Comparison of ENCODE assay signal across 12 cellular contexts in the genomic region with DNA sequence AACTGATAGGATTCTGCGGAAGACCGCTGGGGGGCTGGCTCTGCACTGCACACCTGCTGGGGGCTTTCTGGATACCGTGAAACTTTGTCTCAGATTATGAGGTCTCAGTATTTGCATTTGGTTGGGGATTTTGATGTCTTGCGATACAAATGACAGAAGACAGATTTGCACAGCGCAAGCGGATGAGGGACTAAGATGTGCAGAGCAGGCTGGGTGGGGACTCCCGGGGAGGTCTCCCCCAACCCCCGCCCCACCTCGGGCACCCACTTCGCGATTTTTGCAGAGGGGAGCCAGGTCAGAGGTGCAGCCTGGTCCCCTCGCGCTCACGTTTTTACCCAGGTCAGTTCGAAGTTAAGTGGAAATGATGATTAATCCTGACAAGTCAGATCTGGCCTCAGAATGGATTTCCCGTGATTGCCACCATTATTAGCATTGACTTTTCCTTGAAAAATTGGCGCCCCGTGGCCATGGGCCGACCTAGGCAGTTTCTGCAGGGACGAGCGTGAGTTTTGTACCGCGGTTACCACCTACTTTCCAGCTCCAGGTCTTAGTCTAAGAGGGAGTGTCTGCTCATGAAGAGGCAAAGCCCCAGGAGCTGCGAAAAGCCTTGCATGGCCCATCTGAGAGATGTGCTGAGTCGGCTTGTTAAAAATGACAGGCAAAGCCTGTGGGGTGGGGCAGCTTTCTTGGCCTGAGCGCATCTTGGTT. TPM values are rescaled to one million over a fixed set of nuclear protein-coding genes. Genes with fewer than 3 reads are reported as not detected.
DNase-seq lines count a peak whose midpoint lies in the region; ATAC-seq and TF ChIP-seq lines count a peak whose summit lies in the region.
"Had no signal": no experiment of that assay in that cellular context is flagged by ENCODE, and none has a peak within 500 bp of the region (broad histone marks: within the 10 kb centered on the region; RNA-seq: fewer than 3 reads in every experiment).

No MANE protein-coding gene starts in this region.

- H3K36me3 Mint-ChIP-seq in activated CD8-positive, alpha-beta T cell treated with anti-CD3 and anti-CD28 coated beads, Interleukin-2, amount 10 ng/mL, durations not matched to agents 7 days and 5 days (ENCODE audit: low read depth), result no peaks in the 10 kb centered on the region

- H3K27ac ChIP-seq in vagina, result no peak overlapping the region

- H3K27me3 ChIP-seq in vagina, result peaks cover 16% of the 10 kb centered on the region

- no peaks in the 10 kb centered on the region for H3K9me3 ChIP-seq in vagina

- CTCF ChIA-PET in activated CD8-positive, alpha-beta T cell treated with anti-CD3 and anti-CD28 coated beads, Interleukin-2, amount 10 ng/mL, durations not matched to agents 7 days and 5 days (lab: Charles Lee), result interaction anchor here (1.1 to 2.9 kb wide), 4 partner anchors 12 to 634 kb away, joined by 3 to 12 read pairs (median 4); no protein-coding TSS in a partner anchor

- H3K27ac Mint-ChIP-seq in activated CD8-positive, alpha-beta T cell treated with anti-CD3 and anti-CD28 coated beads, Interleukin-2, amount 10 ng/mL, durations not matched to agents 7 days and 5 days, result no peak overlapping the region

- POLR2A ChIA-PET in activated CD8-positive, alpha-beta T cell treated with anti-CD3 and anti-CD28 coated beads, Interleukin-2, amount 10 ng/mL, durations not matched to agents 7 days and 5 days (lab: Charles Lee), result interaction anchor here (0.6 kb wide), 1 partner anchor 331 kb away, joined by 3 read pairs; no protein-coding TSS in a partner anchor

- peaks cover 20% of the 10 kb centered on the region for H3K4me1 Mint-ChIP-seq in activated CD8-positive, alpha-beta T cell treated with anti-CD3 and anti-CD28 coated beads, Interleukin-2, amount 10 ng/mL, durations not matched to agents 7 days and 5 days (ENCODE audit: low read depth)

- peaks cover 39% of the 10 kb centered on the region for H3K4me1 ChIP-seq in vagina

- no peak for TF ChIP-seq POLR2A in vagina (IDR thresholded peaks at IDR 0.05)

- H3K36me3 ChIP-seq in vagina, result no peaks in the 10 kb centered on the region

- H3K27me3 Mint-ChIP-seq in activated CD8-positive, alpha-beta T cell treated with anti-CD3 and anti-CD28 coated beads, Interleukin-2, amount 10 ng/mL, durations not matched to agents 7 days and 5 days (ENCODE audit: low read depth), result peaks cover 65% of the 10 kb centered on the region

- intact Hi-C loops in vagina (cut with DNase I), result loop anchor here (5.0 to 10.0 kb wide), 2 partner anchors 291 to 988 kb away; no protein-coding TSS in a partner anchor

- H3K4me3 Mint-ChIP-seq in activated CD8-positive, alpha-beta T cell treated with anti-CD3 and anti-CD28 coated beads, Interleukin-2, amount 10 ng/mL, durations not matched to agents 7 days and 5 days, result peak overlapping the region; percentile 61

- no peak for TF ChIP-seq CTCF in vagina (IDR thresholded peaks at IDR 0.05)

- ATAC-seq in activated CD8-positive, alpha-beta T cell treated with anti-CD3 and anti-CD28 coated beads, Interleukin-2, amount 10 ng/mL, durations not matched to agents 7 days and 5 days, result no peak

- DNase-seq in stimulated activated CD4-positive, alpha-beta T cell treated with anti-CD3 and anti-CD28 coated beads, Interleukin-4, amount 100 ng/mL, for 24 hours, result peak; percentile 19
- no peak for DNase-seq in stimulated activated CD4-positive, alpha-beta T cell treated with anti-CD3 and anti-CD28 coated beads, Interleukin-2, amount 100 ng/mL, for 48 hours
- DNase-seq in activated CD8-positive, alpha-beta T cell treated with anti-CD3 and anti-CD28 coated beads, Interleukin-2, amount 10 ng/mL, durations not matched to agents 7 days and 5 days, result no peak
- peak; percentile 56 for DNase-seq in islet precursor cell
- DNase-seq in vagina (ENCODE audit: extremely low spot score in 2 of 2), result no peak
- DNase-seq in putamen (ENCODE audit: low spot score), result no peak
- DNase-seq in DMS79 (lab: John Stamatoyannopoulos, UW), result no peak
- DNase-seq in hypothalamus (lab: John Stamatoyannopoulos, UW), result no peak
- DNase-seq: anterior cingulate cortex, hippocampal formation, MV-4-11 had no signal

- no peaks in the 10 kb centered on the region for H3K9me3 Mint-ChIP-seq in activated CD8-positive, alpha-beta T cell treated with anti-CD3 and anti-CD28 coated beads, Interleukin-2, amount 10 ng/mL, durations not matched to agents 7 days and 5 days (ENCODE audit: insufficient read depth)

- peak overlapping the region; percentile 54 to 59 for H3K4me3 ChIP-seq in vagina

RNA-seq across cellular contexts. Expression of a gene that starts 1.3 kb away (rescaled TPM):
- under 1 TPM; 0.26 to 0.32 TPM for total RNA-seq in activated CD8-positive, alpha-beta T cell treated with anti-CD3 and anti-CD28 coated beads, Interleukin-2, amount 10 ng/mL, durations not matched to agents 7 days and 5 days
- 217 TPM for total RNA-seq in vagina

RNA-seq across cellular contexts. Expression of a gene that starts 33.2 kb away (rescaled TPM):
- under 1 TPM in 1 of 2 experiments, not detected in 1; 0.16 TPM for total RNA-seq in activated CD8-positive, alpha-beta T cell treated with anti-CD3 and anti-CD28 coated beads, Interleukin-2, amount 10 ng/mL, durations not matched to agents 7 days and 5 days
- total RNA-seq in vagina, result not detected

RNA-seq across cellular contexts. Expression of a gene that starts 38.0 kb away (rescaled TPM):
- 1 to 10 TPM; 1.7 to 1.9 TPM for total RNA-seq in activated CD8-positive, alpha-beta T cell treated with anti-CD3 and anti-CD28 coated beads, Interleukin-2, amount 10 ng/mL, durations not matched to agents 7 days and 5 days
- total RNA-seq in vagina, result 121 TPM
- total RNA-seq: Daoy had no signal

Comparison
In these comparisons a context has a peak if more than half of its experiments do, and no peak if none do; other contexts are left out.
1. DNase-seq: peak in stimulated activated CD4-positive, alpha-beta T cell treated with anti-CD3 and anti-CD28 coated beads, Interleukin-4, amount 100 ng/mL, for 24 hours (single experiment) and islet precursor cell (single experiment); none in stimulated activated CD4-positive, alpha-beta T cell treated with anti-CD3 and anti-CD28 coated beads, Interleukin-2, amount 100 ng/mL, for 48 hours (0 of 2), activated CD8-positive, alpha-beta T cell treated with anti-CD3 and anti-CD28 coated beads, Interleukin-2, amount 10 ng/mL, durations not matched to agents 7 days and 5 days (single experiment), vagina (0 of 2), putamen (single experiment), DMS79 (single experiment) and hypothalamus (0 of 51).
2. RNA of a gene that starts 1.3 kb away (total RNA-seq): 217 TPM in vagina (single experiment); 0.26 to 0.32 TPM in activated CD8-positive, alpha-beta T cell treated with anti-CD3 and anti-CD28 coated beads, Interleukin-2, amount 10 ng/mL, durations not matched to agents 7 days and 5 days; every median in the first group is over 100 times any median in the second.
3. RNA of a gene that starts 38.0 kb away (total RNA-seq): 121 TPM in vagina (single experiment); 1.7 to 1.9 TPM in activated CD8-positive, alpha-beta T cell treated with anti-CD3 and anti-CD28 coated beads, Interleukin-2, amount 10 ng/mL, durations not matched to agents 7 days and 5 days; every median in the first group is over 10 times any median in the second.